ENCODE assay signal across 7 cellular contexts in the genomic region with DNA sequence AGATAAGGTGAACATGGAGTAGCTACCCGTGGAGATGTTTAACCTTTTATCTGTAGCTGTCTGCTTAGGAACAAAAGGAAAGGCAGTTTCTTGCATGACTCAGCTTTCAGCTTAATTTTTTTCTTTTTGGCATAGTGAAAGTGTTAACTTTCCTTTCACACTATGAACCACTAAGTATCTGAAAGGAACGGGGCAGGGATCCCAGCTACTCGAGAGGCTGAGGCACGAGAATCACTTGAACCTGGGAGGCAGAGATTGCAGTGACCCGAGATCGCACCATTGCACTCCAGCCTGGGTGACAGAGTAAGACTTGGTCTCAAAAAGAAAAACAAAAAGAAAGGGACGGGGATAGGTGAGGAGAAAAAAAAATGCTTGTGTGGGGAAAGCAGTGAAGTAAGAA.
DNase-seq lines count a peak whose midpoint lies in the region; ATAC-seq, FAIRE-seq and TF ChIP-seq lines count a peak whose summit lies in the region.
"Not testable (repeated sequence)": the region's sequence is repeated elsewhere in the genome, so short reads cannot be mapped to it uniquely, and the experiment has no call there.

No MANE protein-coding gene starts in this region.

- CTCF ChIA-PET in HEK293 (lab: Yijun Ruan, JAX) = interaction anchor here (0.9 kb wide), 1 partner anchor 11 kb away, joined by 4 read pairs; no protein-coding TSS in a partner anchor
- CTCF ChIA-PET in activated CD4-positive, alpha-beta memory T cell treated with anti-CD3 and anti-CD28 coated beads for 36 hours (lab: Charles Lee) = interaction anchor here (0.7 to 1.1 kb wide), 2 partner anchors 105 to 383 kb away, joined by 3 read pairs; no protein-coding TSS in a partner anchor

- H3K27ac Mint-ChIP-seq in activated CD4-positive, alpha-beta memory T cell treated with anti-CD3 and anti-CD28 coated beads for 36 hours = not testable (repeated sequence)
- H3K27ac Mint-ChIP-seq in astrocyte (ENCODE audit: unreplicated experiment) (peak overlapping the region; percentile 98), natural killer cell (peak overlapping the region in 1 of 2 donors; percentile 19)

- H4K20me1 ChIP-seq in astrocyte (ENCODE audit: insufficient read depth, low read length); hepatocyte (ENCODE audit: insufficient read depth, poor library complexity, severe bottlenecking): not testable (repeated sequence)

- H3K4me2 ChIP-seq in astrocyte (ENCODE audit: low read length) (peak overlapping the region; percentile 65), hepatocyte (peak overlapping the region; percentile 65)

- POLR2A ChIA-PET in HEK293 (lab: Yijun Ruan, JAX); activated CD4-positive, alpha-beta memory T cell treated with anti-CD3 and anti-CD28 coated beads for 36 hours (lab: Charles Lee): not testable (repeated sequence)

- H3K27me3 Mint-ChIP-seq in activated CD4-positive, alpha-beta memory T cell treated with anti-CD3 and anti-CD28 coated beads for 36 hours = peaks cover 38% of the 10 kb centered on the region
- H3K27me3 Mint-ChIP-seq in astrocyte (ENCODE audit: low read depth, unreplicated experiment) = not testable (repeated sequence)
- peaks cover 37 to 66% of the 10 kb centered on the region in 2 donors for H3K27me3 Mint-ChIP-seq in natural killer cell (ENCODE audit: low read depth in 2 of 2)

- 29% methylated on average over 7 of the region's 7 CpGs for WGBS in hepatocyte (ENCODE audit: low lambda C conversion rate, missing lambda C conversion rate)

- not testable (repeated sequence) for H3K9ac ChIP-seq in astrocyte (ENCODE audit: low read length)

- not testable (repeated sequence) for H3K27ac ChIP-seq in HEK293 (ENCODE audit: extremely low read depth, low read depth, low read length); astrocyte (ENCODE audit: low read depth, low read length); hepatocyte

- DNase-seq in activated CD4-positive, alpha-beta memory T cell treated with anti-CD3 and anti-CD28 coated beads for 36 hours = peak; percentile 9
- DNase-seq in astrocyte (ENCODE audit: low read depth) (peak; percentile 9), glomerular visceral epithelial cell (ENCODE audit: extremely low spot score) (peak; percentile 30)
- DNase-seq in hepatocyte (ENCODE audit: low spot score); natural killer cell: not testable (repeated sequence)
- peak; percentile 27 for DNase-seq in stimulated activated CD4-positive, alpha-beta T cell treated with anti-CD3 and anti-CD28 coated beads, Interleukin-15, amount 100 ng/mL, for 24 hours

- H3K36me3 Mint-ChIP-seq in activated CD4-positive, alpha-beta memory T cell treated with anti-CD3 and anti-CD28 coated beads for 36 hours; astrocyte (ENCODE audit: low read depth, unreplicated experiment); natural killer cell: not testable (repeated sequence)

- H3K9me2 ChIP-seq in hepatocyte (replicated peaks; ENCODE audit: insufficient read depth) = not testable (repeated sequence)

- H3K9me3 Mint-ChIP-seq in activated CD4-positive, alpha-beta memory T cell treated with anti-CD3 and anti-CD28 coated beads for 36 hours; astrocyte (ENCODE audit: unreplicated experiment); natural killer cell: not testable (repeated sequence)

- H3K36me3 ChIP-seq in HEK293 (ENCODE audit: control insufficient read depth in 2 of 2, insufficient read depth in 1 of 2, low read length in 2 of 2); astrocyte (ENCODE audit: insufficient read depth, low read length); hepatocyte (replicated peaks; ENCODE audit: insufficient read depth, low read depth): not testable (repeated sequence)

- not testable (repeated sequence) for H3K4me3 ChIP-seq in HEK293 (ENCODE audit: low read depth, low read length); astrocyte (ENCODE audit: insufficient read depth, low read depth, low read length); hepatocyte

- intact Hi-C loops in activated CD4-positive, alpha-beta memory T cell treated with anti-CD3 and anti-CD28 coated beads for 36 hours (cut with micrococcal nuclease) = not testable (repeated sequence)
- intact Hi-C loops in natural killer cell (cut with micrococcal nuclease) = loop anchor here (10.0 kb wide), 2 partner anchors 89 to 151 kb away; no protein-coding TSS in a partner anchor

- not testable (repeated sequence) for H3K79me2 ChIP-seq in astrocyte (ENCODE audit: insufficient read depth, low read length); hepatocyte

- not testable (repeated sequence) for H3K4me1 ChIP-seq in HEK293 (ENCODE audit: control insufficient read depth, insufficient read depth, low read length)
- peaks cover 15% of the 10 kb centered on the region for H3K4me1 ChIP-seq in astrocyte (ENCODE audit: insufficient read depth, low read length)
- peaks cover 25% of the 10 kb centered on the region for H3K4me1 ChIP-seq in hepatocyte (ENCODE audit: insufficient read depth)

- not testable (repeated sequence) for H3K4me3 Mint-ChIP-seq in activated CD4-positive, alpha-beta memory T cell treated with anti-CD3 and anti-CD28 coated beads for 36 hours; astrocyte (ENCODE audit: unreplicated experiment); natural killer cell

- FAIRE-seq in astrocyte (lab: Jason Lieb, UNC) = not testable (repeated sequence)

- H2AFZ ChIP-seq in astrocyte (ENCODE audit: low read depth, low read length) (peak overlapping the region; percentile 50), hepatocyte (peak overlapping the region; percentile 55)

- ATAC-seq in natural killer cell = peak; percentile 44 to 71 (median 58)

- H3K9me3 ChIP-seq in HEK293 (ENCODE audit: control insufficient read depth, insufficient read depth, low read depth, low read length); astrocyte (ENCODE audit: insufficient read depth, low read depth, low read length); hepatocyte (ENCODE audit: low read depth): not testable (repeated sequence)

- not testable (repeated sequence) for H3K4me1 Mint-ChIP-seq in activated CD4-positive, alpha-beta memory T cell treated with anti-CD3 and anti-CD28 coated beads for 36 hours (ENCODE audit: low read depth)
- peaks cover 24% of the 10 kb centered on the region for H3K4me1 Mint-ChIP-seq in astrocyte (ENCODE audit: low read depth, unreplicated experiment)
- H3K4me1 Mint-ChIP-seq in natural killer cell = peaks cover 10 to 11% of the 10 kb centered on the region in 2 donors

- TF ChIP-seq CTCF in HEK293 (tag by site-specific recombination; IDR thresholded peaks at IDR 0.05); astrocyte (IDR thresholded peaks at IDR 0.05; ENCODE audit: insufficient read depth, low read depth, low read length); hepatocyte (IDR thresholded peaks at IDR 0.05; ENCODE audit: poor library complexity); natural killer cell (IDR thresholded peaks at IDR 0.05): not testable (repeated sequence)

- not testable (repeated sequence) for H3K27me3 ChIP-seq in astrocyte (ENCODE audit: insufficient read depth, low read length); hepatocyte

TF ChIP-seq in HEK293, 187 proteins besides CTCF, POLR2A, EP300 and RAD21:
- peak; percentile 89 for TF ChIP-seq PRDM1 (tag by site-specific recombination; IDR thresholded peaks at IDR 0.05)
